ENCODE assay signal across 39 cellular contexts in genomic region chr2:236156860-236157194, GRCh38. TPM values are rescaled to one million over a fixed set of nuclear protein-coding genes. Genes with fewer than 3 reads are reported as not detected.
"Had no signal": no experiment of that assay in that cellular context is flagged by ENCODE, and none has a peak within 500 bp of the region (broad histone marks: within the 10 kb centered on the region; RNA-seq: fewer than 3 reads in every experiment).

No MANE protein-coding gene starts in this region.

- H3K27ac ChIP-seq: ascending aorta, cardiac muscle cell, VCaP had no signal

- ATAC-seq: activated CD8-positive, alpha-beta T cell treated with anti-CD3 and anti-CD28 coated beads for 36 hours had no signal

- DNase-seq: activated B cell treated with CpG ODN at 0.5 μM for 24 hours; activated CD4-positive, alpha-beta memory T cell treated with anti-CD3 and anti-CD28 coated beads for 36 hours; activated CD4-positive, alpha-beta T cell treated with anti-CD3 and anti-CD28 coated beads for 4 hours; activated CD4-positive, alpha-beta T cell treated with anti-CD3 and anti-CD28 coated beads, Interleukin-2, amount 10 ng/mL, durations not matched to agents 24 days and 14 days; activated CD4-positive, alpha-beta T cell treated with anti-CD3 and anti-CD28 coated beads, Interleukin-2, amount 50 U/mL, for 1 hour; activated CD4-positive, alpha-beta T cell treated with anti-CD3 and anti-CD28 coated beads, Interleukin-2, amount 50 U/mL, for 4 hours; activated CD4-positive, CD25-positive, alpha-beta regulatory T cell treated with anti-CD3 and anti-CD28 coated beads, Interleukin-2, amount 50 U/mL, for 72 hours; activated CD8-positive, alpha-beta memory T cell treated with anti-CD3 and anti-CD28 coated beads, Interleukin-2, amount 50 U/mL, for 4 hours; activated CD8-positive, alpha-beta T cell treated with anti-CD3 and anti-CD28 coated beads for 36 hours; activated effector memory CD4-positive, alpha-beta T cell treated with Interleukin-2 at 50 U/mL for 16 hours; activated gamma-delta T cell; activated naive CD4-positive, alpha-beta T cell treated with anti-CD3 and anti-CD28 coated beads, Interleukin-2, amount 10 ng/mL, durations not matched to agents 7 days and 5 days; activated naive CD4-positive, alpha-beta T cell treated with Interleukin-2 at 50 U/mL for 16 hours; activated naive CD8-positive, alpha-beta T cell treated with anti-CD3 and anti-CD28 coated beads, Interleukin-2, amount 10 ng/mL, durations not matched to agents 7 days and 5 days; activated naive CD8-positive, alpha-beta T cell treated with anti-CD3 and anti-CD28 coated beads, Interleukin-2, amount 50 U/mL, for 24 hours; activated T-cell treated with anti-CD3 and anti-CD28 coated beads for 4 hours; activated T-cell treated with anti-CD3 and anti-CD28 coated beads, Interleukin-2, amount 50 U/mL, for 1 hour; activated T-cell treated with anti-CD3 and anti-CD28 coated beads, Interleukin-2, amount 50 U/mL, for 48 hours; amygdala; anterior cingulate cortex; caudate nucleus; cerebellar nuclear complex; T-helper 1 cell; T-helper 2 cell; T-helper 9 cell had no signal

- H3K27me3 ChIP-seq: ascending aorta had no signal

- FAIRE-seq: bronchial epithelial cell, TTC549 had no signal

- H3K4me3 Mint-ChIP-seq: activated B cell treated with CpG ODN at 0.5 μM for 24 hours; activated CD4-positive, alpha-beta memory T cell treated with anti-CD3 and anti-CD28 coated beads for 36 hours; activated CD4-positive, alpha-beta T cell treated with anti-CD3 and anti-CD28 coated beads, Interleukin-2, amount 10 ng/mL, durations not matched to agents 24 days and 14 days; activated CD8-positive, alpha-beta T cell treated with anti-CD3 and anti-CD28 coated beads for 36 hours; activated naive CD4-positive, alpha-beta T cell treated with anti-CD3 and anti-CD28 coated beads, Interleukin-2, amount 10 ng/mL, durations not matched to agents 7 days and 5 days; activated naive CD4-positive, alpha-beta T cell treated with anti-CD3 and anti-CD28 coated beads, Interleukin-2, amount 50 U/mL, for 24 hours; activated naive CD8-positive, alpha-beta T cell; activated naive CD8-positive, alpha-beta T cell treated with anti-CD3 and anti-CD28 coated beads, Interleukin-2, amount 10 ng/mL, durations not matched to agents 7 days and 5 days; activated naive CD8-positive, alpha-beta T cell treated with anti-CD3 and anti-CD28 coated beads, Interleukin-2, amount 50 U/mL, for 24 hours; brain; central memory CD8-positive, alpha-beta T cell; T-helper 1 cell treated with Interleukin-12 subunit alpha and Interleukin-12 subunit beta and Interleukin-4 antibody, amounts not matched to agents 30 μg/mL and 1 μg/mL, for 36 hours; T-helper 2 cell treated with Interferon-gamma antibody and Interleukin-4, amounts not matched to agents 5 μg/mL and 100 μg/mL, for 36 hours had no signal

- H3K4me1 ChIP-seq: ascending aorta had no signal

- H3K4me1 Mint-ChIP-seq: activated B cell treated with CpG ODN at 0.5 μM for 24 hours; activated CD4-positive, alpha-beta T cell treated with anti-CD3 and anti-CD28 coated beads, Interleukin-2, amount 10 ng/mL, durations not matched to agents 24 days and 14 days; activated naive CD4-positive, alpha-beta T cell treated with anti-CD3 and anti-CD28 coated beads, Interleukin-2, amount 10 ng/mL, durations not matched to agents 7 days and 5 days; activated naive CD4-positive, alpha-beta T cell treated with anti-CD3 and anti-CD28 coated beads, Interleukin-2, amount 50 U/mL, for 24 hours; activated naive CD8-positive, alpha-beta T cell treated with anti-CD3 and anti-CD28 coated beads, Interleukin-2, amount 10 ng/mL, durations not matched to agents 7 days and 5 days; activated naive CD8-positive, alpha-beta T cell treated with anti-CD3 and anti-CD28 coated beads, Interleukin-2, amount 50 U/mL, for 24 hours; central memory CD8-positive, alpha-beta T cell had no signal

- H3K36me3 Mint-ChIP-seq: activated CD4-positive, alpha-beta memory T cell treated with anti-CD3 and anti-CD28 coated beads for 36 hours; activated naive CD4-positive, alpha-beta T cell treated with anti-CD3 and anti-CD28 coated beads, Interleukin-2, amount 10 ng/mL, durations not matched to agents 7 days and 5 days; activated naive CD4-positive, alpha-beta T cell treated with anti-CD3 and anti-CD28 coated beads, Interleukin-2, amount 50 U/mL, for 24 hours; activated naive CD8-positive, alpha-beta T cell treated with anti-CD3 and anti-CD28 coated beads, Interleukin-2, amount 10 ng/mL, durations not matched to agents 7 days and 5 days had no signal

- H3K36me3 ChIP-seq: ascending aorta, cardiac muscle cell had no signal

- H3K4me3 ChIP-seq: ascending aorta, cardiac muscle cell had no signal

RNA-seq across cellular contexts. Expression of gene GBX2, which starts 11.4 kb away (rescaled TPM):
- total RNA-seq: activated B cell treated with CpG ODN at 0.5 μM for 24 hours; activated CD4-positive, alpha-beta memory T cell treated with anti-CD3 and anti-CD28 coated beads for 36 hours; activated CD4-positive, alpha-beta T cell treated with anti-CD3 and anti-CD28 coated beads, Interleukin-2, amount 10 ng/mL, durations not matched to agents 24 days and 14 days; activated CD8-positive, alpha-beta memory T cell treated with anti-CD3 and anti-CD28 coated beads for 36 hours; activated CD8-positive, alpha-beta T cell treated with anti-CD3 and anti-CD28 coated beads for 36 hours; activated naive CD8-positive, alpha-beta T cell treated with anti-CD3 and anti-CD28 coated beads, Interleukin-2, amount 10 ng/mL, durations not matched to agents 7 days and 5 days; activated T-helper 2 cell treated with anti-CD3 and anti-CD28 coated beads, Interferon-gamma antibody, Interleukin-2, Interleukin-4, amounts not matched to agents 10 μg/mL and 5 μg/mL and 100 μg/mL, durations not matched to agents 14 hours and 24 hours and 36 hours; ascending aorta; bronchial epithelial cell had no signal
- polyA plus RNA-seq: adipose tissue had no signal
